In genomic region chr1:51576085-51576444, GRCh38 we compare ENCODE assay signal across 11 cellular contexts. TPM values are rescaled to one million over a fixed set of nuclear protein-coding genes. Genes with fewer than 3 reads are reported as not detected.
A peak's percentile ranks its signal among the peaks of the same experiment; 100 is the strongest.
DNase-seq lines count a peak whose midpoint lies in the region; ATAC-seq and TF ChIP-seq lines count a peak whose summit lies in the region.
"Had no signal": no experiment of that assay in that cellular context is flagged by ENCODE, and none has a peak within 500 bp of the region (broad histone marks: within the 10 kb centered on the region; RNA-seq: fewer than 3 reads in every experiment).

No MANE protein-coding gene starts in this region.

- no peak overlapping the region for H3K4me3 ChIP-seq in CD8-positive, alpha-beta T cell (ENCODE audit: low read depth, low read length)
- no peak overlapping the region for H3K4me3 ChIP-seq in naive thymus-derived CD4-positive, alpha-beta T cell (ENCODE audit: low read length)
- H3K4me3 ChIP-seq in dorsolateral prefrontal cortex, result no peak overlapping the region
- H3K4me3 ChIP-seq: HAP-1 had no signal

- no peak for TF ChIP-seq CTCF in CD8-positive, alpha-beta T cell (IDR thresholded peaks at IDR 0.05)
- TF ChIP-seq CTCF in WTC11 (IDR thresholded peaks at IDR 0.05) (no peak), dorsolateral prefrontal cortex (IDR thresholded peaks at IDR 0.05 in 54 of 56, conservative IDR thresholded peaks at IDR 0.05 in 2 of 56; ENCODE audit: low read depth in 1 of 56, partially characterized antibody in 56 of 56) (no peak)

- H3K36me3 ChIP-seq in CD8-positive, alpha-beta T cell (ENCODE audit: insufficient read depth, low read length), result no peaks in the 10 kb centered on the region
- no peaks in the 10 kb centered on the region for H3K36me3 ChIP-seq in naive thymus-derived CD4-positive, alpha-beta T cell (ENCODE audit: control insufficient read depth in 2 of 3, insufficient read depth in 3 of 3, low read length in 3 of 3)
- H3K36me3 ChIP-seq: HAP-1 had no signal

- no peak for DNase-seq in CD8-positive, alpha-beta T cell
- DNase-seq in WTC11 (ENCODE audit: low spot score) (no peak), hippocampal formation (lab: John Stamatoyannopoulos, UW) (no peak), cerebellar nuclear complex (lab: John Stamatoyannopoulos, UW) (no peak), dorsolateral prefrontal cortex (no peak)
- DNase-seq in naive thymus-derived CD4-positive, alpha-beta T cell, result no peak
- DNase-seq: activated T-cell treated with anti-CD3 and anti-CD28 coated beads, Interleukin-2, amount 50 U/mL, for 48 hours; KG1; NCI-H446 treated with DMSO at 0.1 percent for 48 hours had no signal

- no peaks in the 10 kb centered on the region for H3K27me3 ChIP-seq in CD8-positive, alpha-beta T cell (ENCODE audit: insufficient read depth, low read length)
- H3K27me3 ChIP-seq in naive thymus-derived CD4-positive, alpha-beta T cell (ENCODE audit: control insufficient read depth in 2 of 2, insufficient read depth in 2 of 2, low read length in 2 of 2), result no peaks in the 10 kb centered on the region
- no peaks in the 10 kb centered on the region for H3K27me3 ChIP-seq in dorsolateral prefrontal cortex

- intact Hi-C loops in CD8-positive, alpha-beta T cell (cut with DNase I, micrococcal nuclease), result no loop called here
- intact Hi-C loops in naive thymus-derived CD4-positive, alpha-beta T cell (cut with micrococcal nuclease), result no loop called here
- intact Hi-C loops in dorsolateral prefrontal cortex (cut with DNase I), result no loop called here

- no peaks in the 10 kb centered on the region for H3K9me3 ChIP-seq in CD8-positive, alpha-beta T cell (ENCODE audit: low read length)
- no peaks in the 10 kb centered on the region for H3K9me3 ChIP-seq in naive thymus-derived CD4-positive, alpha-beta T cell (ENCODE audit: control insufficient read depth in 2 of 3, low read length in 3 of 3)
- H3K9me3 ChIP-seq: HAP-1 had no signal

- H3K9me3 Mint-ChIP-seq in CD8-positive, alpha-beta T cell, result no peaks in the 10 kb centered on the region
- H3K9me3 Mint-ChIP-seq in WTC11, result peaks cover 10% of the 10 kb centered on the region
- H3K9me3 Mint-ChIP-seq in naive thymus-derived CD4-positive, alpha-beta T cell, result peaks cover 0 to 4% (median 0%) of the 10 kb centered on the region in 11 donors

- POLR2A ChIA-PET in CD8-positive, alpha-beta T cell (lab: Charles Lee), result no interaction called here
- POLR2A ChIA-PET in WTC11 (lab: Charles Lee), result no interaction called here
- POLR2A ChIA-PET in naive thymus-derived CD4-positive, alpha-beta T cell (lab: Charles Lee), result no interaction called here

- ATAC-seq in CD8-positive, alpha-beta T cell, result no peak
- ATAC-seq in GM19023 (IDR thresholded peaks at IDR 0.05; ENCODE audit: unreplicated experiment) (peak; percentile 51), WTC11 (0 out of 2 replicates have a peak, but pooled peaks have one; percentile 16)
- no peak for ATAC-seq in naive thymus-derived CD4-positive, alpha-beta T cell

- no peaks in the 10 kb centered on the region for H3K36me3 Mint-ChIP-seq in CD8-positive, alpha-beta T cell
- no peaks in the 10 kb centered on the region for H3K36me3 Mint-ChIP-seq in WTC11
- peaks cover 0 to 5% (median 0%) of the 10 kb centered on the region in 5 donors for H3K36me3 Mint-ChIP-seq in naive thymus-derived CD4-positive, alpha-beta T cell

- no peak overlapping the region for H3K27ac ChIP-seq in CD8-positive, alpha-beta T cell (ENCODE audit: low read depth, low read length)
- H3K27ac ChIP-seq in naive thymus-derived CD4-positive, alpha-beta T cell (ENCODE audit: low read depth, low read length), result peak overlapping the region; percentile 18
- H3K27ac ChIP-seq in dorsolateral prefrontal cortex, result peak overlapping the region in 27 of 59 donors; percentile 15 to 84 (median 70)

- no peak overlapping the region for H3K4me3 Mint-ChIP-seq in CD8-positive, alpha-beta T cell
- no peak overlapping the region for H3K4me3 Mint-ChIP-seq in WTC11
- H3K4me3 Mint-ChIP-seq in naive thymus-derived CD4-positive, alpha-beta T cell, result peak overlapping the region in 4 of 10 donors; percentile 0 to 69 (median 36)

- H3K4me1 ChIP-seq in CD8-positive, alpha-beta T cell (ENCODE audit: insufficient read depth, low read length), result peaks cover 16% of the 10 kb centered on the region
- H3K4me1 ChIP-seq in naive thymus-derived CD4-positive, alpha-beta T cell (ENCODE audit: control insufficient read depth in 2 of 2, insufficient read depth in 2 of 2, low read length in 2 of 2), result peaks cover 0 to 14% of the 10 kb centered on the region in 2 donors

- H3K4me1 Mint-ChIP-seq in CD8-positive, alpha-beta T cell (ENCODE audit: low read depth), result peaks cover 18% of the 10 kb centered on the region
- no peaks in the 10 kb centered on the region for H3K4me1 Mint-ChIP-seq in WTC11
- H3K4me1 Mint-ChIP-seq in naive thymus-derived CD4-positive, alpha-beta T cell, result peaks cover 10 to 43% (median 28%) of the 10 kb centered on the region in 7 donors

- H3K27me3 Mint-ChIP-seq in CD8-positive, alpha-beta T cell (ENCODE audit: low read depth), result no peaks in the 10 kb centered on the region
- H3K27me3 Mint-ChIP-seq in WTC11 (ENCODE audit: low read depth), result no peaks in the 10 kb centered on the region
- no peaks in the 10 kb centered on the region for H3K27me3 Mint-ChIP-seq in naive thymus-derived CD4-positive, alpha-beta T cell

- H3K27ac Mint-ChIP-seq in CD8-positive, alpha-beta T cell, result peak overlapping the region; percentile 3
- no peak overlapping the region for H3K27ac Mint-ChIP-seq in WTC11
- H3K27ac Mint-ChIP-seq in naive thymus-derived CD4-positive, alpha-beta T cell, result peak overlapping the region; percentile 1 to 78 (median 29)

- CTCF ChIA-PET in CD8-positive, alpha-beta T cell (lab: Charles Lee), result no interaction called here
- CTCF ChIA-PET in WTC11 (lab: Charles Lee), result no interaction called here
- CTCF ChIA-PET in naive thymus-derived CD4-positive, alpha-beta T cell (lab: Charles Lee), result no interaction called here

TF ChIP-seq in WTC11, 78 proteins besides CTCF, POLR2A, EP300 and RAD21:
- TF ChIP-seq ARID4B (CRISPR knock-in tag; IDR thresholded peaks at IDR 0.05; ENCODE audit: borderline replicate concordance), result no peak

RNA-seq across cellular contexts. Expression of gene OSBPL9, which starts 40.8 kb away (rescaled TPM):
- total RNA-seq in CD8-positive, alpha-beta T cell, result 10 to 100 TPM; 48.5 to 49.2 TPM
- total RNA-seq in WTC11 (2021) (55.6 to 66.7 TPM (median 63.5 TPM) in 3 replicates), dorsolateral prefrontal cortex (100 to 1,000 TPM in 1 of 120 experiments, 10 to 100 TPM in 119; 37.0 to 103 (median 54.2) TPM)
- 10 to 100 TPM; 44.5 to 56.9 (median 46.6) TPM for total RNA-seq in naive thymus-derived CD4-positive, alpha-beta T cell
- 10 to 100 TPM; 45.6 to 63.2 TPM for polyA plus RNA-seq in naive thymus-derived CD4-positive, alpha-beta T cell

RNA-seq across cellular contexts. Expression of gene EPS15, which starts 57.0 kb away (rescaled TPM):
- total RNA-seq in CD8-positive, alpha-beta T cell, result 10 to 100 TPM; 49.9 to 52.2 TPM
- total RNA-seq in WTC11 (2021) (37.1 to 41.7 TPM (median 39.3 TPM) in 3 replicates), dorsolateral prefrontal cortex (100 to 1,000 TPM; 123 to 234 (median 175) TPM)
- total RNA-seq in naive thymus-derived CD4-positive, alpha-beta T cell, result 10 to 100 TPM; 44.8 to 79.9 (median 53.5) TPM
- polyA plus RNA-seq in naive thymus-derived CD4-positive, alpha-beta T cell, result 10 to 100 TPM; 32.3 to 37.2 TPM

Comparison
In these comparisons a context has a peak if more than half of its experiments do, and no peak if none do; other contexts are left out.
1. ATAC-seq: peak in GM19023 (single experiment) and WTC11 (single experiment); none in CD8-positive, alpha-beta T cell (single experiment) and naive thymus-derived CD4-positive, alpha-beta T cell (single experiment).